In the genomic region with DNA sequence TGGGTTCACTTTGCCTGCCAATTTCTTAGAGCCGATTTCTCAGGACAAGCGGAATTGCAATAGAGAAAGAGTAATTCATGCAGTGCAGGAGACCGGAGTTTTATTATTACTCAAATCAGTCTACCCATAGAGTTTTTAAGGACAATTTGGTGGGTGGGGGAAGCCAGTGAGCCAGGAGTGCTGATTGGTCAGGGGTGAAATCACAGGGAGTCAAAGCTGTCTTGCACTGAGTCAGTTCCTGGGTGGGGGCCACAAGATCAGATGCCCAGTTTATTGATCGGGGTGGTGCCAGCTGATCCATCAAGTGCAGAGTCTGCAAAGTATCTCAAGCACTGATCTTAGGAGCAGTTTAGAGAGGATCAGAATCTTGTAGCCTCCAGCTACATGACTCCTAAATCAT, we compare ENCODE assay signal across 7 cellular contexts. TPM values are rescaled to one million over a fixed set of nuclear protein-coding genes. Genes with fewer than 3 reads are reported as not detected.
A peak's percentile ranks its signal among the peaks of the same experiment; 100 is the strongest.
DNase-seq lines count a peak whose midpoint lies in the region; ATAC-seq and TF ChIP-seq lines count a peak whose summit lies in the region.
"Not testable (repeated sequence)": the region's sequence is repeated elsewhere in the genome, so short reads cannot be mapped to it uniquely, and the experiment has no call there.

No MANE protein-coding gene starts in this region.

- H3K9me3 Mint-ChIP-seq in activated CD4-positive, alpha-beta memory T cell treated with anti-CD3 and anti-CD28 coated beads for 36 hours; activated naive CD4-positive, alpha-beta T cell treated with anti-CD3 and anti-CD28 coated beads, Interleukin-2, amount 50 U/mL, for 24 hours; endodermal cell; neural crest cell; stimulated activated naive B cell treated with anti-CD40 and anti-IgM and Interleukin-4, amounts not matched to agents 10 μg/mL and 1 μg/mL and 100 μg/mL, for 72 hours: not testable (repeated sequence)

- H3F3A ChIP-seq in GM23248 (ENCODE audit: insufficient read depth): peaks cover 43% of the 10 kb centered on the region

- not testable (repeated sequence) for H3K4me3 Mint-ChIP-seq in activated CD4-positive, alpha-beta memory T cell treated with anti-CD3 and anti-CD28 coated beads for 36 hours; activated naive CD4-positive, alpha-beta T cell treated with anti-CD3 and anti-CD28 coated beads, Interleukin-2, amount 50 U/mL, for 24 hours; endodermal cell; neural crest cell
- peak overlapping the region; percentile 28 to 50 for H3K4me3 Mint-ChIP-seq in stimulated activated naive B cell treated with anti-CD40 and anti-IgM and Interleukin-4, amounts not matched to agents 10 μg/mL and 1 μg/mL and 100 μg/mL, for 72 hours

- peak overlapping the region; percentile 4; the same call in 1 of the 2 replicates for H3K4me3 ChIP-seq in GM23248
- not testable (repeated sequence) for H3K4me3 ChIP-seq in endodermal cell (ENCODE audit: low read length)

- not testable (repeated sequence) for H3K36me3 Mint-ChIP-seq in activated CD4-positive, alpha-beta memory T cell treated with anti-CD3 and anti-CD28 coated beads for 36 hours; endodermal cell (ENCODE audit: low read depth); neural crest cell (ENCODE audit: low read depth)
- peaks cover 18% of the 10 kb centered on the region for H3K36me3 Mint-ChIP-seq in activated naive CD4-positive, alpha-beta T cell treated with anti-CD3 and anti-CD28 coated beads, Interleukin-2, amount 50 U/mL, for 24 hours
- peaks cover 13 to 35% of the 10 kb centered on the region in 2 donors for H3K36me3 Mint-ChIP-seq in stimulated activated naive B cell treated with anti-CD40 and anti-IgM and Interleukin-4, amounts not matched to agents 10 μg/mL and 1 μg/mL and 100 μg/mL, for 72 hours

- POLR2A ChIA-PET in RWPE1 (lab: Yijun Ruan, JAX; ENCODE audit: low non-redundant PET): not testable (repeated sequence)
- POLR2A ChIA-PET in activated CD4-positive, alpha-beta memory T cell treated with anti-CD3 and anti-CD28 coated beads for 36 hours (lab: Charles Lee): interaction anchor here (0.7 to 5.3 kb wide), 4 partner anchors 10 to 896 kb away, joined by 4 to 23 read pairs (median 4); no protein-coding TSS in a partner anchor

- peak overlapping the region; percentile 30 for H3K27ac ChIP-seq in GM23248
- H3K27ac ChIP-seq in RWPE1: 0 out of 2 replicates have a peak overlapping the region, but pooled peaks have one; percentile 27
- not testable (repeated sequence) for H3K27ac ChIP-seq in endodermal cell (ENCODE audit: low read depth, low read length)

- H3K27me3 Mint-ChIP-seq in activated CD4-positive, alpha-beta memory T cell treated with anti-CD3 and anti-CD28 coated beads for 36 hours; activated naive CD4-positive, alpha-beta T cell treated with anti-CD3 and anti-CD28 coated beads, Interleukin-2, amount 50 U/mL, for 24 hours; endodermal cell (ENCODE audit: insufficient read depth); neural crest cell (ENCODE audit: low read depth); stimulated activated naive B cell treated with anti-CD40 and anti-IgM and Interleukin-4, amounts not matched to agents 10 μg/mL and 1 μg/mL and 100 μg/mL, for 72 hours: not testable (repeated sequence)

- H3K36me3 ChIP-seq in GM23248 (ENCODE audit: low read depth); endodermal cell (ENCODE audit: control insufficient read depth, insufficient read depth, low read length): not testable (repeated sequence)

- TF ChIP-seq CTCF in RWPE1 (conservative IDR thresholded peaks at IDR 0.05; ENCODE audit: low read depth); endodermal cell (conservative IDR thresholded peaks at IDR 0.05); neural crest cell (conservative IDR thresholded peaks at IDR 0.05): not testable (repeated sequence)

- peak overlapping the region; percentile 50 for H3K4me2 ChIP-seq in GM23248 (ENCODE audit: unreplicated experiment)

- peak overlapping the region; percentile 42 for H3K27ac Mint-ChIP-seq in activated CD4-positive, alpha-beta memory T cell treated with anti-CD3 and anti-CD28 coated beads for 36 hours
- H3K27ac Mint-ChIP-seq in activated naive CD4-positive, alpha-beta T cell treated with anti-CD3 and anti-CD28 coated beads, Interleukin-2, amount 50 U/mL, for 24 hours: peak overlapping the region; percentile 62
- H3K27ac Mint-ChIP-seq in endodermal cell (peak overlapping the region; percentile 77), neural crest cell (ENCODE audit: unreplicated experiment) (peak overlapping the region; percentile 67)
- peak overlapping the region; percentile 31 for H3K27ac Mint-ChIP-seq in stimulated activated naive B cell treated with anti-CD40 and anti-IgM and Interleukin-4, amounts not matched to agents 10 μg/mL and 1 μg/mL and 100 μg/mL, for 72 hours

- not testable (repeated sequence) for H3K9me2 ChIP-seq in GM23248 (ENCODE audit: insufficient read depth)

- H4K20me1 ChIP-seq in GM23248 (ENCODE audit: insufficient read depth): not testable (repeated sequence)

- not testable (repeated sequence) for H3K9me3 ChIP-seq in GM23248 (ENCODE audit: low read depth); endodermal cell (ENCODE audit: control insufficient read depth, low read length)

- DNase-seq in GM23248: peak; percentile 36
- not testable (repeated sequence) for DNase-seq in RWPE1 (ENCODE audit: low spot score); endodermal cell; neural crest cell (ENCODE audit: low read depth, low spot score); stimulated activated naive B cell treated with anti-CD40 and anti-IgM and Interleukin-4, amounts not matched to agents 10 μg/mL and 1 μg/mL and 100 μg/mL, for 72 hours
- DNase-seq in activated CD4-positive, alpha-beta memory T cell treated with anti-CD3 and anti-CD28 coated beads for 36 hours: peak; percentile 64

- not testable (repeated sequence) for H2AFZ ChIP-seq in GM23248

- ATAC-seq in stimulated activated naive B cell treated with anti-CD40 and anti-IgM and Interleukin-4, amounts not matched to agents 10 μg/mL and 1 μg/mL and 100 μg/mL, for 72 hours (replicated peaks): not testable (repeated sequence)

- in situ Hi-C loops in GM23248 (cut with MboI): not testable (repeated sequence)

- H3K9ac ChIP-seq in GM23248; endodermal cell (ENCODE audit: extremely low read depth, low read length, poor library complexity, severe bottlenecking): not testable (repeated sequence)

- WGBS in GM23248 (ENCODE audit: low coverage in 1 of 2, low lambda C conversion rate in 2 of 2, missing lambda C conversion rate in 2 of 2), 2 experiments: 40 to 47% methylated on average over 4 of the region's 4 CpGs
- WGBS in endodermal cell (ENCODE audit: insufficient coverage in 1 of 2, insufficient read length in 1 of 2), 2 experiments: 96 to 100% methylated on average over 1 to 4 of the region's 4 CpGs

- intact Hi-C loops in activated CD4-positive, alpha-beta memory T cell treated with anti-CD3 and anti-CD28 coated beads for 36 hours (cut with micrococcal nuclease): not testable (repeated sequence)

- CTCF ChIA-PET in RWPE1 (lab: Yijun Ruan, JAX): interaction anchor here (0.6 kb wide), 1 partner anchor 342 kb away, joined by 3 read pairs; no protein-coding TSS in a partner anchor
- CTCF ChIA-PET in activated CD4-positive, alpha-beta memory T cell treated with anti-CD3 and anti-CD28 coated beads for 36 hours (lab: Charles Lee): interaction anchor here (0.6 to 2.1 kb wide), 6 partner anchors 29 to 422 kb away, joined by 3 to 9 read pairs (median 3); no protein-coding TSS in a partner anchor

- peaks cover 80% of the 10 kb centered on the region for H3K4me1 ChIP-seq in GM23248 (ENCODE audit: insufficient read depth)
- H3K4me1 ChIP-seq in endodermal cell (ENCODE audit: control insufficient read depth, insufficient read depth, low read length): not testable (repeated sequence)

- peaks cover 88% of the 10 kb centered on the region for H3K4me1 Mint-ChIP-seq in activated CD4-positive, alpha-beta memory T cell treated with anti-CD3 and anti-CD28 coated beads for 36 hours (ENCODE audit: low read depth)
- peaks cover 94% of the 10 kb centered on the region for H3K4me1 Mint-ChIP-seq in activated naive CD4-positive, alpha-beta T cell treated with anti-CD3 and anti-CD28 coated beads, Interleukin-2, amount 50 U/mL, for 24 hours
- H3K4me1 Mint-ChIP-seq in endodermal cell: peaks cover 48% of the 10 kb centered on the region
- H3K4me1 Mint-ChIP-seq in neural crest cell: peaks cover 16% of the 10 kb centered on the region
- H3K4me1 Mint-ChIP-seq in stimulated activated naive B cell treated with anti-CD40 and anti-IgM and Interleukin-4, amounts not matched to agents 10 μg/mL and 1 μg/mL and 100 μg/mL, for 72 hours: peaks cover 50 to 97% of the 10 kb centered on the region in 2 donors

- H3K27me3 ChIP-seq in GM23248 (replicated peaks; ENCODE audit: insufficient read depth); endodermal cell (ENCODE audit: control insufficient read depth, insufficient read depth, low read length, poor library complexity, severe bottlenecking): not testable (repeated sequence)

- peaks cover 100% of the 10 kb centered on the region for H3K79me2 ChIP-seq in GM23248 (ENCODE audit: insufficient read depth)

RNA-seq across cellular contexts. Expression of gene SNX9, which starts 21.1 kb away (rescaled TPM):
- 77.8 and 89.6 TPM in 2 replicates for total RNA-seq in GM23248 (2014; rRNA removed; shearing (Covaris generic))
- polyA plus RNA-seq in GM23248 (2016; fragmentation: Nextera tagmentation; extraction: Ambion mirVana): 76.5 and 80.4 TPM in 2 replicates
- 10 to 100 TPM; 59.3 to 59.7 TPM for total RNA-seq in activated CD4-positive, alpha-beta memory T cell treated with anti-CD3 and anti-CD28 coated beads for 36 hours
- total RNA-seq in endodermal cell (10 to 100 TPM; 30.6 to 33.0 TPM), neural crest cell (18.1 and 19.1 TPM in 2 replicates)
- polyA plus RNA-seq in endodermal cell (2013, experiment 1 of 2): 18.8 TPM
- 20.0 TPM for polyA plus RNA-seq in endodermal cell (2013, experiment 2 of 2)
